In genomic region chr6:35920793-35921732, GRCh38 we compare ENCODE assay signal across 1 cellular context.
TF ChIP-seq lines count a peak whose summit lies in the region.

SRPK1 (minus strand) TSS chr6:35921098; CDS start chr6:35921056, 42 bp downstream.

TF ChIP-seq in HEK293, 187 proteins besides CTCF, POLR2A, EP300 and RAD21 (continued from another document):
- TF ChIP-seq ZBTB49 (tag by site-specific recombination; IDR thresholded peaks at IDR 0.05; ENCODE audit: low read depth) (no peak), ZNF37A (tag by site-specific recombination; IDR thresholded peaks at IDR 0.05) (no peak), ZNF157 (tag by site-specific recombination; IDR thresholded peaks at IDR 0.05) (no peak), ZEB2 (tag by site-specific recombination; IDR thresholded peaks at IDR 0.05) (peak; percentile 71; the same call in 1 of the 2 replicates), ZNF596 (tag by site-specific recombination; IDR thresholded peaks at IDR 0.05) (no peak), ZNF555 (tag by site-specific recombination; conservative IDR thresholded peaks at IDR 0.05) (no peak), ZFP41 (tag by site-specific recombination; IDR thresholded peaks at IDR 0.05; ENCODE audit: borderline replicate concordance) (no peak), PATZ1 (tag by site-specific recombination; IDR thresholded peaks at IDR 0.05) (peak; percentile 98), ZXDB (tag by site-specific recombination; IDR thresholded peaks at IDR 0.05) (peak; percentile 66; the same call in 1 of the 2 replicates), ZNF580 (tag by site-specific recombination; IDR thresholded peaks at IDR 0.05) (peak; percentile 79; the same call in 1 of the 2 replicates), ZFP37 (tag by site-specific recombination; IDR thresholded peaks at IDR 0.05) (peak; percentile 55; the same call in 1 of the 2 replicates), ZNF341 (tag by site-specific recombination; IDR thresholded peaks at IDR 0.05; ENCODE audit: low read depth) (peak; percentile 67; the same call in 1 of the 2 replicates), SP2 (tag by site-specific recombination; IDR thresholded peaks at IDR 0.05) (peak; percentile 78), GLIS2 (tag by site-specific recombination; IDR thresholded peaks at IDR 0.05) (peak; percentile 35; the same call in 1 of the 2 replicates), ZBTB26 (tag by site-specific recombination; optimal IDR thresholded peaks at IDR 0.05) (peak; percentile 90), ZNF10 (tag by site-specific recombination; IDR thresholded peaks at IDR 0.05) (peak; percentile 52; the same call in 1 of the 2 replicates), KLF10 (tag by site-specific recombination; IDR thresholded peaks at IDR 0.05) (0 out of 2 replicates have a peak, but pooled peaks have one; percentile 63), ZNF426 (tag by site-specific recombination; IDR thresholded peaks at IDR 0.05) (no peak), YY1 (tag by site-specific recombination; IDR thresholded peaks at IDR 0.05) (peak; percentile 81), ZNF184 (tag by site-specific recombination; IDR thresholded peaks at IDR 0.05) (0 out of 2 replicates have a peak, but pooled peaks have one; percentile 44)
TF ChIP-seq in HEK293: peak in this region for 43.
